1 cellular context compared by ENCODE assay signal in the genomic region with DNA sequence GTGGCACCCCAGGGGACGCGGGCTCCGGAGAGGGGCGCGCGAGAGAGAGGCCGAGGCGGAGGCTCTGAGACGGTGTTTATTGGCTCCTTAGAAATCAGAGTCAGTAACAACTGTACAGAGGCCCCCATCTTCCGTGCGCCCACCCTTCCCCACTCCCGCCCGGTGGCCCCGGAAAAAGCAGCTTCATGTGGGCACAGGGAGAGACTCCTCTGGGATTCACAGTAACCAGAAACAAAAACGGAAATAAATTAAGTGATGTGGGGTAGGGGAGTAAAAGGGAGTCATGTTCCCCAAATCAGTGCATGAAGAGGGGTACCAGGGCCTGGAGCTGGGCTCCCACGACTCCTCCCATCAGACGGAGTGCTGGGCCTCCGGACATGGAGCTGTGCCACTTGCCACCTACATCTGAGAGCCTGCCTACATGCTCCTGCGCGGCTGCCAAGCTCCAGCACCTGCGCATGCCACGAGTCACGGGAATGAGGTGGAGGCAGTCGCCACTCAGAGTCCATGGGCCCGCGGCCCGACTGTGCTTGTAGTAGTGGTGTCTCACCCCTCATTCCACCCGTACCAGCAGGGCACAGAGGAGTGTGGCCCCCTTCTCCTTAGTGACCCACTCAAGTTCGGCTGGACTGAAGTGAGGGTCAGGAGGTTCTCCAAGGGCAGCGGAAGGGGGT.
TF ChIP-seq lines count a peak whose summit lies in the region.

No MANE protein-coding gene starts in this region.

TF ChIP-seq in HEK293, 187 proteins besides CTCF, POLR2A, EP300 and RAD21 (continued from another document and continues in another):
- 0 out of 2 replicates have a peak, but pooled peaks have one; percentile 11 for TF ChIP-seq YY1 (tag by site-specific recombination; IDR thresholded peaks at IDR 0.05)
- TF ChIP-seq ZFP37 (tag by site-specific recombination; IDR thresholded peaks at IDR 0.05) = no peak
- no peak for TF ChIP-seq ZNF266 (tag by site-specific recombination; IDR thresholded peaks at IDR 0.05; ENCODE audit: low read depth)
- TF ChIP-seq ZNF184 (tag by site-specific recombination; IDR thresholded peaks at IDR 0.05) = no peak
- no peak for TF ChIP-seq ZNF132 (tag by site-specific recombination; IDR thresholded peaks at IDR 0.05; ENCODE audit: borderline replicate concordance)
- TF ChIP-seq ZNF221 (tag by site-specific recombination; IDR thresholded peaks at IDR 0.05; ENCODE audit: borderline replicate concordance) = no peak
- TF ChIP-seq RBAK (tag by site-specific recombination; IDR thresholded peaks at IDR 0.05) = no peak
- no peak for TF ChIP-seq ZNF350 (tag by site-specific recombination; IDR thresholded peaks at IDR 0.05)
- TF ChIP-seq ZNF843 (tag by site-specific recombination; IDR thresholded peaks at IDR 0.05) = no peak
- TF ChIP-seq HIC1 (tag by site-specific recombination; IDR thresholded peaks at IDR 0.05) = no peak
- no peak for TF ChIP-seq ZBTB21 (tag by site-specific recombination; IDR thresholded peaks at IDR 0.05)
- no peak for TF ChIP-seq ZNF510 (tag by site-specific recombination; IDR thresholded peaks at IDR 0.05; ENCODE audit: insufficient replicate concordance)
- no peak for TF ChIP-seq ZNF621 (tag by site-specific recombination; IDR thresholded peaks at IDR 0.05)
- TF ChIP-seq ZNF292 (tag by site-specific recombination; IDR thresholded peaks at IDR 0.05; ENCODE audit: borderline replicate concordance, low read depth) = no peak
- TF ChIP-seq ZXDB (tag by site-specific recombination; IDR thresholded peaks at IDR 0.05) = no peak
- no peak for TF ChIP-seq ZNF549 (tag by site-specific recombination; IDR thresholded peaks at IDR 0.05)
- no peak for TF ChIP-seq ELK4 (IDR thresholded peaks at IDR 0.05; ENCODE audit: borderline replicate concordance, low read depth, low read length)
- TF ChIP-seq ZNF704 (tag by site-specific recombination; IDR thresholded peaks at IDR 0.05) = no peak
- no peak for TF ChIP-seq ZNF776 (tag by site-specific recombination; IDR thresholded peaks at IDR 0.05; ENCODE audit: borderline replicate concordance)
- no peak for TF ChIP-seq HOXD13 (CRISPR knock-in tag; IDR thresholded peaks at IDR 0.05; ENCODE audit: borderline replicate concordance)
- TF ChIP-seq, protein P1, sequence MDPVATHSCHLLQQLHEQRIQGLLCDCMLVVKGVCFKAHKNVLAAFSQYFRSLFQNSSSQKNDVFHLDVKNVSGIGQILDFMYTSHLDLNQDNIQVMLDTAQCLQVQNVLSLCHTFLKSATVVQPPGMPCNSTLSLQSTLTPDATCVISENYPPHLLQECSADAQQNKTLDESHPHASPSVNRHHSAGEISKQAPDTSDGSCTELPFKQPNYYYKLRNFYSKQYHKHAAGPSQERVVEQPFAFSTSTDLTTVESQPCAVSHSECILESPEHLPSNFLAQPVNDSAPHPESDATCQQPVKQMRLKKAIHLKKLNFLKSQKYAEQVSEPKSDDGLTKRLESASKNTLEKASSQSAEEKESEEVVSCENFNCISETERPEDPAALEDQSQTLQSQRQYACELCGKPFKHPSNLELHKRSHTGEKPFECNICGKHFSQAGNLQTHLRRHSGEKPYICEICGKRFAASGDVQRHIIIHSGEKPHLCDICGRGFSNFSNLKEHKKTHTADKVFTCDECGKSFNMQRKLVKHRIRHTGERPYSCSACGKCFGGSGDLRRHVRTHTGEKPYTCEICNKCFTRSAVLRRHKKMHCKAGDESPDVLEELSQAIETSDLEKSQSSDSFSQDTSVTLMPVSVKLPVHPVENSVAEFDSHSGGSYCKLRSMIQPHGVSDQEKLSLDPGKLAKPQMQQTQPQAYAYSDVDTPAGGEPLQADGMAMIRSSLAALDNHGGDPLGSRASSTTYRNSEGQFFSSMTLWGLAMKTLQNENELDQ (tag by site-specific recombination; IDR thresholded peaks at IDR 0.05; ENCODE audit: low read depth) = no peak
- TF ChIP-seq ZNF654 (tag by site-specific recombination; IDR thresholded peaks at IDR 0.05; ENCODE audit: low read depth) = no peak
- no peak for TF ChIP-seq ZNF157 (tag by site-specific recombination; IDR thresholded peaks at IDR 0.05)
- no peak for TF ChIP-seq SCRT2 (tag by site-specific recombination; IDR thresholded peaks at IDR 0.05)
- TF ChIP-seq ZNF560 (tag by site-specific recombination; IDR thresholded peaks at IDR 0.05; ENCODE audit: borderline replicate concordance) = no peak
- no peak for TF ChIP-seq SALL2 (tag by site-specific recombination; IDR thresholded peaks at IDR 0.05; ENCODE audit: borderline replicate concordance)
- TF ChIP-seq ZNF391 (tag by site-specific recombination; IDR thresholded peaks at IDR 0.05; ENCODE audit: borderline replicate concordance, low read depth) = no peak
- no peak for TF ChIP-seq ZNF423 (tag by site-specific recombination; IDR thresholded peaks at IDR 0.05)
- TF ChIP-seq SCRT1 (tag by site-specific recombination; IDR thresholded peaks at IDR 0.05; ENCODE audit: borderline replicate concordance) = no peak
- TF ChIP-seq ZSCAN16 (tag by site-specific recombination; IDR thresholded peaks at IDR 0.05) = no peak
- TF ChIP-seq ZFP3 (tag by site-specific recombination; IDR thresholded peaks at IDR 0.05; ENCODE audit: low read depth) = no peak
- no peak for TF ChIP-seq TCF7L2 (IDR thresholded peaks at IDR 0.05; ENCODE audit: borderline replicate concordance, low read depth, low read length)
- no peak for TF ChIP-seq ZNF248 (tag by site-specific recombination; IDR thresholded peaks at IDR 0.05)
- TF ChIP-seq ZNF16 (tag by site-specific recombination; IDR thresholded peaks at IDR 0.05; ENCODE audit: low read depth) = no peak
- TF ChIP-seq ZNF341 (tag by site-specific recombination; IDR thresholded peaks at IDR 0.05; ENCODE audit: low read depth) = no peak
- no peak for TF ChIP-seq IKZF3 (tag by site-specific recombination; IDR thresholded peaks at IDR 0.05)
- TF ChIP-seq ZNF394 (tag by site-specific recombination; IDR thresholded peaks at IDR 0.05; ENCODE audit: borderline replicate concordance) = no peak
- no peak for TF ChIP-seq ZNF311 (tag by site-specific recombination; IDR thresholded peaks at IDR 0.05; ENCODE audit: borderline replicate concordance)
- TF ChIP-seq ZNF324 (tag by site-specific recombination; IDR thresholded peaks at IDR 0.05) = no peak
- TF ChIP-seq BCL11B (tag by site-specific recombination; IDR thresholded peaks at IDR 0.05; ENCODE audit: low read depth) = no peak
- TF ChIP-seq, protein P2, sequence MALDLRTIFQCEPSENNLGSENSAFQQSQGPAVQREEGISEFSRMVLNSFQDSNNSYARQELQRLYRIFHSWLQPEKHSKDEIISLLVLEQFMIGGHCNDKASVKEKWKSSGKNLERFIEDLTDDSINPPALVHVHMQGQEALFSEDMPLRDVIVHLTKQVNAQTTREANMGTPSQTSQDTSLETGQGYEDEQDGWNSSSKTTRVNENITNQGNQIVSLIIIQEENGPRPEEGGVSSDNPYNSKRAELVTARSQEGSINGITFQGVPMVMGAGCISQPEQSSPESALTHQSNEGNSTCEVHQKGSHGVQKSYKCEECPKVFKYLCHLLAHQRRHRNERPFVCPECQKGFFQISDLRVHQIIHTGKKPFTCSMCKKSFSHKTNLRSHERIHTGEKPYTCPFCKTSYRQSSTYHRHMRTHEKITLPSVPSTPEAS (tag by site-specific recombination; IDR thresholded peaks at IDR 0.05) = no peak
- TF ChIP-seq ZFP41 (tag by site-specific recombination; IDR thresholded peaks at IDR 0.05; ENCODE audit: borderline replicate concordance) = no peak
- TF ChIP-seq GLI4 (tag by site-specific recombination; IDR thresholded peaks at IDR 0.05) = no peak
- TF ChIP-seq ZNF2 (tag by site-specific recombination; IDR thresholded peaks at IDR 0.05) = 0 out of 2 replicates have a peak, but pooled peaks have one; percentile 37
- TF ChIP-seq, protein P3, sequence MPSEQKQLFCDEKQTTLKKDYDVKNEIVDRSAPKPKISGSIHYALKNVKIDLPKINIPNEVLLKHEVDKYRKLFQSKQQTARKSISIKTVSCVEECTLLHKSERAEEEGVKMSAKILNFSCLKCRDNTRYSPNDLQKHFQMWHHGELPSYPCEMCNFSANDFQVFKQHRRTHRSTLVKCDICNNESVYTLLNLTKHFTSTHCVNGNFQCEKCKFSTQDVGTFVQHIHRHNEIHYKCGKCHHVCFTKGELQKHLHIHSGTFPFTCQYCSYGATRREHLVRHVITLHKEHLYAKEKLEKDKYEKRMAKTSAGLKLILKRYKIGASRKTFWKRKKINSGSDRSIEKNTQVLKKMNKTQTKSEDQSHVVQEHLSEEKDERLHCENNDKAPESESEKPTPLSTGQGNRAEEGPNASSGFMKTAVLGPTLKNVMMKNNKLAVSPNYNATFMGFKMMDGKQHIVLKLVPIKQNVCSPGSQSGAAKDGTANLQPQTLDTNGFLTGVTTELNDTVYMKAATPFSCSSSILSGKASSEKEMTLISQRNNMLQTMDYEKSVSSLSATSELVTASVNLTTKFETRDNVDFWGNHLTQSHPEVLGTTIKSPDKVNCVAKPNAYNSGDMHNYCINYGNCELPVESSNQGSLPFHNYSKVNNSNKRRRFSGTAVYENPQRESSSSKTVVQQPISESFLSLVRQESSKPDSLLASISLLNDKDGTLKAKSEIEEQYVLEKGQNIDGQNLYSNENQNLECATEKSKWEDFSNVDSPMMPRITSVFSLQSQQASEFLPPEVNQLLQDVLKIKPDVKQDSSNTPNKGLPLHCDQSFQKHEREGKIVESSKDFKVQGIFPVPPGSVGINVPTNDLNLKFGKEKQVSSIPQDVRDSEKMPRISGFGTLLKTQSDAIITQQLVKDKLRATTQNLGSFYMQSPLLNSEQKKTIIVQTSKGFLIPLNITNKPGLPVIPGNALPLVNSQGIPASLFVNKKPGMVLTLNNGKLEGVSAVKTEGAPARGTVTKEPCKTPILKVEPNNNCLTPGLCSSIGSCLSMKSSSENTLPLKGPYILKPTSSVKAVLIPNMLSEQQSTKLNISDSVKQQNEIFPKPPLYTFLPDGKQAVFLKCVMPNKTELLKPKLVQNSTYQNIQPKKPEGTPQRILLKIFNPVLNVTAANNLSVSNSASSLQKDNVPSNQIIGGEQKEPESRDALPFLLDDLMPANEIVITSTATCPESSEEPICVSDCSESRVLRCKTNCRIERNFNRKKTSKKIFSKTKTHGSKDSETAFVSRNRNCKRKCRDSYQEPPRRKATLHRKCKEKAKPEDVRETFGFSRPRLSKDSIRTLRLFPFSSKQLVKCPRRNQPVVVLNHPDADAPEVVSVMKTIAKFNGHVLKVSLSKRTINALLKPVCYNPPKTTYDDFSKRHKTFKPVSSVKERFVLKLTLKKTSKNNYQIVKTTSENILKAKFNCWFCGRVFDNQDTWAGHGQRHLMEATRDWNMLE (tag by site-specific recombination; conservative IDR thresholded peaks at IDR 0.05; ENCODE audit: low read depth) = 0 out of 2 replicates have a peak, but pooled peaks have one; percentile 14
- TF ChIP-seq ZBTB26 (tag by site-specific recombination; optimal IDR thresholded peaks at IDR 0.05) = no peak
- no peak for TF ChIP-seq ZSCAN23 (tag by site-specific recombination; IDR thresholded peaks at IDR 0.05)
- TF ChIP-seq, protein P4, sequence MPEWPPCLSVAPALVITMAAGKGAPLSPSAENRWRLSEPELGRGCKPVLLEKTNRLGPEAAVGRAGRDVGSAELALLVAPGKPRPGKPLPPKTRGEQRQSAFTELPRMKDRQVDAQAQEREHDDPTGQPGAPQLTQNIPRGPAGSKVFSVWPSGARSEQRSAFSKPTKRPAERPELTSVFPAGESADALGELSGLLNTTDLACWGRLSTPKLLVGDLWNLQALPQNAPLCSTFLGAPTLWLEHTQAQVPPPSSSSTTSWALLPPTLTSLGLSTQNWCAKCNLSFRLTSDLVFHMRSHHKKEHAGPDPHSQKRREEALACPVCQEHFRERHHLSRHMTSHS (tag by site-specific recombination; IDR thresholded peaks at IDR 0.05) = no peak
- TF ChIP-seq ZNF561 (tag by site-specific recombination; IDR thresholded peaks at IDR 0.05; ENCODE audit: borderline replicate concordance) = 0 out of 2 replicates have a peak, but pooled peaks have one; percentile 45
